ENCODE assay signal across 1 cellular context in genomic region chr16:57383276-57384247, GRCh38.
TF ChIP-seq lines count a peak whose summit lies in the region.

No MANE protein-coding gene starts in this region.

TF ChIP-seq in GM12878, 131 proteins besides CTCF, POLR2A, EP300 and RAD21:
- TF ChIP-seq POLR2AphosphoS5 (IDR thresholded peaks at IDR 0.05; ENCODE audit: low read length), result no peak
- no peak for TF ChIP-seq SUZ12 (IDR thresholded peaks at IDR 0.05; ENCODE audit: unreplicated experiment)
- no peak for TF ChIP-seq SIX5 (IDR thresholded peaks at IDR 0.05; ENCODE audit: low read depth, low read length, severe bottlenecking)
- TF ChIP-seq SP1 (IDR thresholded peaks at IDR 0.05; ENCODE audit: low read depth, low read length), result no peak
- TF ChIP-seq BCLAF1 (IDR thresholded peaks at IDR 0.05), result no peak
- no peak; a peak in 1 of 4 replicates for TF ChIP-seq IKZF2 (IDR thresholded peaks at IDR 0.05)
- TF ChIP-seq PAX8 (IDR thresholded peaks at IDR 0.05), result no peak
- no peak for TF ChIP-seq RB1 (IDR thresholded peaks at IDR 0.05; ENCODE audit: borderline replicate concordance)
- TF ChIP-seq E2F4 (IDR thresholded peaks at IDR 0.05; ENCODE audit: low read depth, low read length), result no peak
- TF ChIP-seq SMC3 (IDR thresholded peaks at IDR 0.05; ENCODE audit: borderline replicate concordance, low read length), result no peak
- TF ChIP-seq BRCA1 (IDR thresholded peaks at IDR 0.05; ENCODE audit: low read depth, low read length), result no peak
- no peak for TF ChIP-seq CBX3 (IDR thresholded peaks at IDR 0.05; ENCODE audit: borderline replicate concordance, low read depth)
- no peak for TF ChIP-seq CREM (IDR thresholded peaks at IDR 0.05; ENCODE audit: low read depth)
- TF ChIP-seq ATF3 (IDR thresholded peaks at IDR 0.05; ENCODE audit: borderline replicate concordance, extremely low read depth, low read depth, low read length), result no peak
- no peak for TF ChIP-seq PML (IDR thresholded peaks at IDR 0.05; ENCODE audit: low read length)
- no peak for TF ChIP-seq PAX5 (IDR thresholded peaks at IDR 0.05; ENCODE audit: borderline replicate concordance, low read depth, low read length)
- no peak for TF ChIP-seq HSF1 (IDR thresholded peaks at IDR 0.05; ENCODE audit: low read depth, low read length)
TF ChIP-seq in GM12878: peak in this region for 0.
